In the genomic region with DNA sequence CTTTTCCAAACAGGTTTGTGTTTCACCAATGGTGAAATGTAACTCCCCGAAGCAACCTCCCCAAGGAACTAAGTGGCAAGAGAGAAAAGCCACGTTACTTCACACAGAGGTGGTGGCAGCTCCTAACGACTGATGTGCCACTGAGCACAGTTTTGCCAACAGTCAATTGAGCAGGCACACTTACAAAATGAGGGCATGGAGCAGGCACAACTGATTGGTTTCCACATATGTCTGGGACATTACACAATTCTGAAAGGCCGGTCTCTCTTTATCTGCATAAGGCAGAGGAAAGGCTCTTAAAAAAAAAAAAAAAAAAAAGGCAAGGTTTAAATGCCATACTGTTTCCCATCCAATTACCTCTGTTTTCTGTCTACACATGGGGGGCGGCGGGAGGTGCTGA, we compare ENCODE assay signal across 22 cellular contexts.
"Had no signal": no experiment of that assay in that cellular context is flagged by ENCODE, and none has a peak within 500 bp of the region (broad histone marks: within the 10 kb centered on the region; RNA-seq: fewer than 3 reads in every experiment).

No MANE protein-coding gene starts in this region.

- H3K4me3 Mint-ChIP-seq: naive B cell, nephron had no signal

- ATAC-seq: esophagus mucosa, gastrocnemius medialis, heart right ventricle had no signal

- H3K27ac ChIP-seq: dorsolateral prefrontal cortex, gastrocnemius medialis, heart right ventricle, left ventricle myocardium inferior, parathyroid adenoma, prostate gland, skin epidermis, stomach, thoracic aorta, transverse colon had no signal

- DNase-seq: cortex of kidney; dorsolateral prefrontal cortex; effector CD8-positive, alpha-beta T cell; gastrocnemius medialis; heart right ventricle; hypothalamus; islet precursor cell; left ventricle myocardium inferior; mesendoderm; naive B cell; stimulated activated CD4-positive, alpha-beta T cell treated with anti-CD3 and anti-CD28 coated beads, Interleukin-12 subunit alpha, Interleukin-12 subunit beta, amount 100 ng/mL, for 4 hours; stimulated activated naive CD4-positive, alpha-beta T cell; stomach; substantia nigra; transverse colon had no signal

- H3K36me3 ChIP-seq: gastrocnemius medialis, heart right ventricle, left ventricle myocardium inferior, prostate gland, stomach, thoracic aorta, transverse colon had no signal

- H3K79me2 ChIP-seq: parathyroid adenoma had no signal

- H3K36me3 Mint-ChIP-seq: naive B cell had no signal

- H2AFZ ChIP-seq: parathyroid adenoma had no signal

- H3K4me1 Mint-ChIP-seq: naive B cell had no signal

- H3K27ac Mint-ChIP-seq: naive B cell, nephron had no signal

- H3K9me3 Mint-ChIP-seq: nephron had no signal

- H3K27me3 ChIP-seq: gastrocnemius medialis, heart right ventricle, stomach, transverse colon had no signal

- H3K4me1 ChIP-seq: gastrocnemius medialis, heart right ventricle, left ventricle myocardium inferior, parathyroid adenoma, prostate gland, stomach, transverse colon had no signal

- H3K9me3 ChIP-seq: gastrocnemius medialis, heart right ventricle, left ventricle myocardium inferior, prostate gland, stomach, thoracic aorta, transverse colon had no signal

- H3K4me3 ChIP-seq: dorsolateral prefrontal cortex, gastrocnemius medialis, heart right ventricle, left ventricle myocardium inferior, lung, prostate gland, skin epidermis, stomach, thoracic aorta, transverse colon had no signal

- H3K9ac ChIP-seq: parathyroid adenoma had no signal
